26 cellular contexts compared by ENCODE assay signal in the genomic region with DNA sequence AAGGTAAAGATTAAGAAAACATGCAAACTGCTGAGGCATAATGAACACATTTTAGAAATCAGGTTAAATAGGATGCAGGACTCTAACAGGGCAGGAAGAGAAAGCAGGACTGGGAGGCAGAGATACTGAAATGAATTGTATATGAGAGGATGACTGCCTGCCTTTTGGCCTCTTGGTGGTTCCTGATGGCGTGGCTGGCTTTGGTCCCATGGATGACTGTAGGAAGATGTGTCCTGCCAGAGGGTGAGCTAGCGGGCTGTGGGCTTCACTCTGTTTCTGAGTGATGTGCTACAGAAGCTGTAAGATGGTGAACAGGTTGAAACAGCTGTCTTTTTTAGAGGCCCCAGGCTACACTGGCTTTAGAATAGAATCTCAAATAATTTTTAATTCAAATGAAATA.
DNase-seq lines count a peak whose midpoint lies in the region; ATAC-seq and TF ChIP-seq lines count a peak whose summit lies in the region.
"Had no signal": no experiment of that assay in that cellular context is flagged by ENCODE, and none has a peak within 500 bp of the region (broad histone marks: within the 10 kb centered on the region; RNA-seq: fewer than 3 reads in every experiment).

No MANE protein-coding gene starts in this region.

- no peaks in the 10 kb centered on the region for H3K36me3 Mint-ChIP-seq in MCF 10A (ENCODE audit: insufficient read depth, unreplicated experiment)
- H3K36me3 Mint-ChIP-seq: T-cell had no signal

- no peak overlapping the region for H3K4me3 Mint-ChIP-seq in MCF 10A (ENCODE audit: unreplicated experiment)
- H3K4me3 Mint-ChIP-seq: naive thymus-derived CD8-positive, alpha-beta T cell; stimulated activated naive CD8-positive, alpha-beta T cell treated with anti-CD3 and anti-CD28 coated beads, Interleukin-15, amount 100 ng/mL, for 72 hours; T-cell had no signal

- no peaks in the 10 kb centered on the region for H3K9me3 Mint-ChIP-seq in MCF 10A (ENCODE audit: unreplicated experiment)

- no TSS peak for BruUV-seq in MCF 10A (replicated peaks; lab: Mats Ljungman, UMichigan)

- no peaks in the 10 kb centered on the region for H3K27me3 Mint-ChIP-seq in MCF 10A (ENCODE audit: insufficient read depth, unreplicated experiment)
- H3K27me3 Mint-ChIP-seq: stimulated activated naive CD8-positive, alpha-beta T cell treated with anti-CD3 and anti-CD28 coated beads, Interleukin-15, amount 100 ng/mL, for 72 hours had no signal

- CTCF ChIA-PET in MCF 10A (lab: Yijun Ruan, JAX), result no interaction called here

- POLR2A ChIA-PET in MCF 10A (lab: Yijun Ruan, JAX), result interaction anchor here (0.9 to 1.4 kb wide), 2 partner anchors 54 to 56 kb away, joined by 3 to 4 read pairs; no protein-coding TSS in a partner anchor

- no peaks in the 10 kb centered on the region for H3K36me3 ChIP-seq in breast epithelium
- H3K36me3 ChIP-seq: esophagus squamous epithelium, pancreas, sigmoid colon, upper lobe of right lung had no signal

- no peak for TF ChIP-seq POLR2A in breast epithelium (IDR thresholded peaks at IDR 0.05)

- H3K4me3 ChIP-seq in breast epithelium (no peak overlapping the region), fibroblast of pulmonary artery (replicated peaks; ENCODE audit: low read depth, low read length) (no peak overlapping the region)
- H3K4me3 ChIP-seq: esophagus squamous epithelium, pancreas, sigmoid colon, upper lobe of right lung had no signal

- TF ChIP-seq CTCF in MCF 10A (IDR thresholded peaks at IDR 0.05; ENCODE audit: unreplicated experiment) (no peak), breast epithelium (IDR thresholded peaks at IDR 0.05) (no peak), fibroblast of pulmonary artery (IDR thresholded peaks at IDR 0.05; ENCODE audit: low read length, missing control alignments) (no peak)

- no peaks in the 10 kb centered on the region for H3K4me1 ChIP-seq in breast epithelium
- H3K4me1 ChIP-seq: pancreas, sigmoid colon, upper lobe of right lung had no signal

- DNase-seq in MCF 10A (ENCODE audit: unreplicated experiment) (peak; percentile 8), breast epithelium (ENCODE audit: low spot score in 2 of 2) (no peak), fibroblast of pulmonary artery (ENCODE audit: low read depth) (peak; percentile 45), stromal cell of bone marrow (ENCODE audit: low read depth) (peak; percentile 27), NCI-H146 (lab: John Stamatoyannopoulos, UW) (no peak), D341Med (ENCODE audit: low spot score) (no peak)
- DNase-seq in stimulated activated naive CD8-positive, alpha-beta T cell treated with anti-CD3 and anti-CD28 coated beads, Interleukin-15, Interleukin-2, amounts not matched to agents 100 U/mL and 50 U/mL, for 24 hours, result no peak
- DNase-seq: activated CD8-positive, alpha-beta memory T cell treated with anti-CD3 and anti-CD28 coated beads, Interleukin-2, amount 50 U/mL, for 48 hours; activated effector memory CD4-positive, alpha-beta T cell treated with anti-CD3 and anti-CD28 coated beads, Interleukin-2, amount 50 U/mL, for 16 hours; C1 segment of cervical spinal cord; DMS 273 treated with DMSO at 0.1 percent for 48 hours; effector CD8-positive, alpha-beta T cell; esophagus squamous epithelium; hypothalamus; naive thymus-derived CD8-positive, alpha-beta T cell; NCI-H1417; NCI-H2171; pancreas; SHP77; sigmoid colon; stimulated activated CD4-positive, alpha-beta T cell treated with anti-CD3 and anti-CD28 coated beads, Interleukin-1b, Interleukin-23, amount 100 ng/mL, for 48 hours; stimulated activated naive CD8-positive, alpha-beta T cell treated with anti-CD3 and anti-CD28 coated beads, Interleukin-15, amount 100 ng/mL, for 72 hours; T-cell; upper lobe of right lung had no signal

- ATAC-seq in SK-N-SH treated with all-trans-retinoic acid at 6 μM for 48 hours, result peak; percentile 32; the same call in 2 of the 3 replicates
- no peak for ATAC-seq in stimulated activated naive CD8-positive, alpha-beta T cell treated with anti-CD3 and anti-CD28 coated beads, Interleukin-15, Interleukin-2, amounts not matched to agents 100 U/mL and 50 U/mL, for 24 hours
- ATAC-seq: naive thymus-derived CD8-positive, alpha-beta T cell; pancreas; stimulated activated naive CD8-positive, alpha-beta T cell treated with anti-CD3 and anti-CD28 coated beads, Interleukin-15, amount 100 ng/mL, for 72 hours; T-cell; upper lobe of right lung had no signal

- no peaks in the 10 kb centered on the region for H3K27me3 ChIP-seq in breast epithelium
- H3K27me3 ChIP-seq: esophagus squamous epithelium, pancreas, sigmoid colon, upper lobe of right lung had no signal

- no peak overlapping the region for H3K27ac ChIP-seq in breast epithelium
- H3K27ac ChIP-seq: 22Rv1, esophagus squamous epithelium, pancreas, sigmoid colon, upper lobe of right lung had no signal

- peak overlapping the region; percentile 59 for H3K27ac Mint-ChIP-seq in MCF 10A (ENCODE audit: low read depth, unreplicated experiment)
- H3K27ac Mint-ChIP-seq: naive thymus-derived CD8-positive, alpha-beta T cell; stimulated activated naive CD8-positive, alpha-beta T cell treated with anti-CD3 and anti-CD28 coated beads, Interleukin-15, amount 100 ng/mL, for 72 hours; T-cell had no signal

- intact Hi-C loops in MCF 10A (cut with micrococcal nuclease), result no loop called here
- intact Hi-C loops in breast epithelium (cut with DNase I; ENCODE audit: low total_unique reads), result no loop called here

- H3K9me3 ChIP-seq in breast epithelium, result no peaks in the 10 kb centered on the region
- H3K9me3 ChIP-seq: esophagus squamous epithelium, pancreas, sigmoid colon, upper lobe of right lung had no signal

- peaks cover 18% of the 10 kb centered on the region for H3K4me1 Mint-ChIP-seq in MCF 10A (ENCODE audit: insufficient read depth, unreplicated experiment)
- H3K4me1 Mint-ChIP-seq: naive thymus-derived CD8-positive, alpha-beta T cell; stimulated activated naive CD8-positive, alpha-beta T cell treated with anti-CD3 and anti-CD28 coated beads, Interleukin-15, amount 100 ng/mL, for 72 hours; T-cell had no signal

TF ChIP-seq in SK-N-SH treated with all-trans-retinoic acid at 6 μM for 48 hours, 23 proteins besides CTCF, POLR2A, EP300 and RAD21:
- TF ChIP-seq ZFP30 (CRISPR knock-in tag; IDR thresholded peaks at IDR 0.05), result no peak
- TF ChIP-seq PATZ1 (CRISPR knock-in tag; IDR thresholded peaks at IDR 0.05; ENCODE audit: borderline replicate concordance), result no peak
- no peak for TF ChIP-seq ZNF565 (CRISPR knock-in tag; conservative IDR thresholded peaks at IDR 0.05; ENCODE audit: low read depth)
- no peak for TF ChIP-seq ZC3H10 (CRISPR knock-in tag; IDR thresholded peaks at IDR 0.05)

Comparison
In these comparisons a context has a peak if more than half of its experiments do, and no peak if none do; other contexts are left out.
1. DNase-seq: peak in MCF 10A (single experiment), fibroblast of pulmonary artery (single experiment) and stromal cell of bone marrow (single experiment); none in breast epithelium (0 of 2), stimulated activated naive CD8-positive, alpha-beta T cell treated with anti-CD3 and anti-CD28 coated beads, Interleukin-15, Interleukin-2, amounts not matched to agents 100 U/mL and 50 U/mL, for 24 hours (single experiment), NCI-H146 (single experiment) and D341Med (single experiment).